Comparison of ENCODE assay signal across 9 cellular contexts in the genomic region with DNA sequence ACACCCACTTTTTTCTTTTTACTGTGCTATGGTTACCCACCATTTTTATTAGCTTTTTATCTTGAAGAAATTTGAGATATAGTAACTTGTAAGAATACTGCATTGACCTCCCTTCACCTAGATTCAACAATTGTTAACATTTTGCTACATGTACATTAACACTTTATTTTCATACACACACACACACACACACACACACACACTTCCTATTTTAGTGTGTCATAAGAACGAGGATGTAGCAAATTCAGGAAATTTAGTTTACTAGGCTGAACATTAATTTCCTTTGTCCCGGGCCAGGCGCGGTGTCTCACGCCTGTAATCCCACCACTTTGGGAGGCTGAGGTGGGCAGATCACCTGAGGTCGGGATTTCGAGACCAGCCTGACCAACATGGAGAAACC. TPM values are rescaled to one million over a fixed set of nuclear protein-coding genes. Genes with fewer than 3 reads are reported as not detected.
A peak's percentile ranks its signal among the peaks of the same experiment; 100 is the strongest.
DNase-seq lines count a peak whose midpoint lies in the region; ATAC-seq and TF ChIP-seq lines count a peak whose summit lies in the region.
"Had no signal": no experiment of that assay in that cellular context is flagged by ENCODE, and none has a peak within 500 bp of the region (broad histone marks: within the 10 kb centered on the region; RNA-seq: fewer than 3 reads in every experiment).

No MANE protein-coding gene starts in this region.

- H3K79me2 ChIP-seq in DOHH2 (ENCODE audit: control insufficient read depth, low read length) = peaks cover 46% of the 10 kb centered on the region

- ATAC-seq in HG03354 (IDR thresholded peaks at IDR 0.05; ENCODE audit: poor library complexity, severe bottlenecking, unreplicated experiment) (no peak), HG03280 (IDR thresholded peaks at IDR 0.05; ENCODE audit: unreplicated experiment) (no peak), HG02970 (IDR thresholded peaks at IDR 0.05; ENCODE audit: low FRiP score, unreplicated experiment) (no peak)

- H3F3A ChIP-seq in DOHH2 (ENCODE audit: control insufficient read depth, insufficient read depth) = peaks cover 2% of the 10 kb centered on the region; the same call in 1 of the 2 replicates

- H3K9me2 ChIP-seq in DOHH2 (replicated peaks; ENCODE audit: control insufficient read depth, low read length) = no peaks in the 10 kb centered on the region

- H3K4me1 ChIP-seq in DOHH2 (ENCODE audit: control insufficient read depth, low read length) (peaks cover 20% of the 10 kb centered on the region), NT2/D1 (ENCODE audit: insufficient read depth, insufficient read length) (no peaks in the 10 kb centered on the region)

- no peak for TF ChIP-seq CTCF in DOHH2 (IDR thresholded peaks at IDR 0.05; ENCODE audit: low read depth, low read length, poor library complexity, severe bottlenecking)
- TF ChIP-seq CTCF in endothelial cell (IDR thresholded peaks at IDR 0.05; ENCODE audit: unreplicated experiment) = no peak
- TF ChIP-seq CTCF in progenitor cell of endocrine pancreas (IDR thresholded peaks at IDR 0.05; ENCODE audit: unreplicated experiment) = no peak
- no peak for TF ChIP-seq CTCF in foreskin fibroblast (IDR thresholded peaks at IDR 0.05; ENCODE audit: low read depth, low read length)

- H3K9me3 Mint-ChIP-seq in endothelial cell (ENCODE audit: unreplicated experiment) (no peaks in the 10 kb centered on the region), progenitor cell of endocrine pancreas (ENCODE audit: low read depth) (no peaks in the 10 kb centered on the region)

- H3K4me3 ChIP-seq in DOHH2 (ENCODE audit: low read length) = peak overlapping the region; percentile 94
- no peak overlapping the region for H3K4me3 ChIP-seq in NT2/D1 (ENCODE audit: insufficient read length, low read depth)
- H3K4me3 ChIP-seq in foreskin fibroblast (ENCODE audit: low read depth in 1 of 2, low read length in 2 of 2) = peak overlapping the region in 1 of 2 donors; percentile 98

- H3K36me3 Mint-ChIP-seq in endothelial cell (ENCODE audit: low read depth, unreplicated experiment) (no peaks in the 10 kb centered on the region), progenitor cell of endocrine pancreas (ENCODE audit: insufficient read depth) (no peaks in the 10 kb centered on the region)

- H3K9ac ChIP-seq in NT2/D1 (ENCODE audit: insufficient read length, low read depth) = peak overlapping the region; percentile 99

- H3K27ac ChIP-seq in DOHH2 (ENCODE audit: low read depth, low read length) = no peak overlapping the region

- H3K4me3 Mint-ChIP-seq in endothelial cell (ENCODE audit: unreplicated experiment) (peak overlapping the region; percentile 79), progenitor cell of endocrine pancreas (ENCODE audit: low read depth) (peak overlapping the region; percentile 97)

- H3K27me3 Mint-ChIP-seq in endothelial cell (ENCODE audit: unreplicated experiment) (peaks cover 7% of the 10 kb centered on the region), progenitor cell of endocrine pancreas (no peaks in the 10 kb centered on the region)

- H3K27ac Mint-ChIP-seq in endothelial cell (ENCODE audit: unreplicated experiment) = peak overlapping the region; percentile 99
- H3K27ac Mint-ChIP-seq in progenitor cell of endocrine pancreas = peak overlapping the region; percentile 29

- H4K20me1 ChIP-seq in DOHH2 (ENCODE audit: control insufficient read depth, insufficient read depth, low read depth, low read length) = no peaks in the 10 kb centered on the region

- H3K9me3 ChIP-seq in DOHH2 (ENCODE audit: control insufficient read depth, insufficient read depth, low read length) (no peaks in the 10 kb centered on the region), NT2/D1 (ENCODE audit: insufficient read depth, low read length) (no peaks in the 10 kb centered on the region)

- peaks cover 9% of the 10 kb centered on the region for H3K4me1 Mint-ChIP-seq in endothelial cell (ENCODE audit: unreplicated experiment)
- H3K4me1 Mint-ChIP-seq in progenitor cell of endocrine pancreas (ENCODE audit: low read depth) = peaks cover 5% of the 10 kb centered on the region

- DNase-seq in NT2/D1 (ENCODE audit: low read depth, low spot score) (no peak), endothelial cell (ENCODE audit: low spot score) (no peak), progenitor cell of endocrine pancreas (ENCODE audit: low spot score, unreplicated experiment) (no peak), foreskin fibroblast (no peak)
- DNase-seq: NCI-H345 had no signal

- H3K27me3 ChIP-seq in DOHH2 (ENCODE audit: control insufficient read depth, low read length) (no peaks in the 10 kb centered on the region), NT2/D1 (ENCODE audit: insufficient read depth, insufficient read length) (no peaks in the 10 kb centered on the region)

- H3K36me3 ChIP-seq in DOHH2 (ENCODE audit: control insufficient read depth, low read length) (peaks cover 5% of the 10 kb centered on the region; the same call in 1 of the 2 replicates), NT2/D1 (ENCODE audit: insufficient read depth, insufficient read length, low read length) (no peaks in the 10 kb centered on the region)

- peak overlapping the region; percentile 72 for H3K4me2 ChIP-seq in DOHH2 (ENCODE audit: low read length)

RNA-seq across cellular contexts. Expression of a gene that starts 1.1 kb away (rescaled TPM):
- total RNA-seq in endothelial cell (ENCODE audit: unreplicated experiment) (80.4 TPM), progenitor cell of endocrine pancreas (59.7 and 61.3 TPM in 2 replicates)

RNA-seq across cellular contexts. Expression of a gene that starts 8.9 kb away (rescaled TPM):
- total RNA-seq in endothelial cell (ENCODE audit: unreplicated experiment) (26.2 TPM), progenitor cell of endocrine pancreas (34.1 and 36.0 TPM in 2 replicates)
